Comparison of ENCODE assay signal across 8 cellular contexts in the genomic region with DNA sequence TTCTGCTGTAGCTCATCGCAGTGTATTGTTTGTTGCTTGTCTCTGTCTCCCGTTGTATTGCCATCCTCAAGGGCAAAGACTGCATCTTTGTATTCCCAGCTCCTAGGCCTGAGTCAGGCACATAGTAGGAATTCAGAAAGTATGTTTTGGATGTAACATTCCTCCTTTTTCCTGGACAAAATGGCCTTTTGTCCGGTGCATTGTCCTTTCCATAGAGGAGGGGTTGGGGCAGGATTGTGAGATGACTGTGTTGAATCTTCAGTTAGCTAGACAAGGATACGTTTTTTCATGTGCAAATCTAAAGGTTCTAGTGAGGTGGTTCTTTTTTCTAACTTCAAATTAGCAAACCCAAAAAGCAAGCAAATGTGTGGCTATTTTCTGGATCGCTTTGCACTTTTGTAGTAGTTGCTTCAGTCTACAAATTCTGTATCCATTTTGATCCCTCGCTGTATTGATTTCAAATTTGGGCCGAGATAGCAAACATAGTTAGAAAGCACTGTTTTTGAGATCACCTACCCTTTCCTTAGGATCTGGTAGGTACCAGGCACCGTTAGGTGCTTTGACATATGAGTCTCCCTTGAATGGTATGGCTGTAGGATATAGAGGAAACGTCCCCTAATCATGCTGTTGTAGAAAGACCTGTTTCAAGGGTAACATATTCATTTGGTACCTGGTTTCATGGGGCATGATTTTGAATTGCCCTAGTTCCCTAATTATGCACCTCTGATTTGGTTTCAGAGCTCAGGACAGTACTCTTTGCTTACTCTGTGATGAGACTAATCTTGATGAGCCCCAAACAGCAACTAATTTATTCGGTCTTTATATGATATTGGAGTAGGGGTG. TPM values are rescaled to one million over a fixed set of nuclear protein-coding genes. Genes with fewer than 3 reads are reported as not detected.
A peak's percentile ranks its signal among the peaks of the same experiment; 100 is the strongest.
DNase-seq lines count a peak whose midpoint lies in the region; ATAC-seq, FAIRE-seq and TF ChIP-seq lines count a peak whose summit lies in the region.

No MANE protein-coding gene starts in this region.

- H3K9me2 ChIP-seq in PC-9 (ENCODE audit: insufficient read depth) = no peaks in the 10 kb centered on the region

- H3K4me3 ChIP-seq in PC-9 = peak overlapping the region; percentile 94
- peak overlapping the region; percentile 85 to 95 (median 90) for H3K4me3 ChIP-seq in esophagus muscularis mucosa
- H3K4me3 ChIP-seq in pancreas = peak overlapping the region; percentile 63 to 97 (median 83)

- H2AFZ ChIP-seq in PC-9 = peak overlapping the region; percentile 97; the same call in 1 of the 2 replicates

- DNase-seq in ELR (ENCODE audit: low read depth) (peak; percentile 45), PC-9 (no peak), esophagus muscularis mucosa (ENCODE audit: extremely low spot score) (no peak), pancreas (no peak), left colon (no peak), NCI-H2171 (lab: John Stamatoyannopoulos, UW) (no peak)

- no peaks in the 10 kb centered on the region for H3K9me3 ChIP-seq in PC-9 (ENCODE audit: insufficient read depth, low read depth)
- H3K9me3 ChIP-seq in esophagus muscularis mucosa = no peaks in the 10 kb centered on the region
- H3K9me3 ChIP-seq in pancreas = no peaks in the 10 kb centered on the region

- H3K79me2 ChIP-seq in PC-9 (ENCODE audit: low read depth) = peaks cover 42% of the 10 kb centered on the region

- WGBS in esophagus muscularis mucosa = 51% methylated on average over 10 of the region's 10 CpGs
- WGBS in pancreas, 2 donors = 30 to 36% methylated on average over 10 of the region's 10 CpGs

- intact Hi-C loops in PC-9 (cut with micrococcal nuclease; ENCODE audit: unreplicated experiment) = loop anchor here (5.0 kb wide), 1 partner anchor 159 kb away; a partner anchor contains a TSS
- intact Hi-C loops in esophagus muscularis mucosa (cut with DNase I) = loop anchor here (10.0 kb wide), 2 partner anchors 107 to 157 kb away; a partner anchor contains a TSS
- intact Hi-C loops in pancreas (cut with DNase I) = no loop called here
- intact Hi-C loops in left colon (cut with DNase I, micrococcal nuclease) = no loop called here

- H3K4me1 ChIP-seq in PC-9 (replicated peaks; ENCODE audit: insufficient read depth) (0 out of 2 replicates have a peak, but pooled peaks cover 14% of the 10 kb centered on the region), esophagus muscularis mucosa (peaks cover 15 to 38% (median 25%) of the 10 kb centered on the region in 4 donors), pancreas (peaks cover 8 to 12% (median 8%) of the 10 kb centered on the region in 3 donors)

- no peaks in the 10 kb centered on the region for H3F3A ChIP-seq in PC-9 (ENCODE audit: insufficient read depth, low read depth)

- no peak for TF ChIP-seq EP300 in esophagus muscularis mucosa (IDR thresholded peaks at IDR 0.05)

- H3K36me3 ChIP-seq in PC-9 (ENCODE audit: low read depth) (no peaks in the 10 kb centered on the region), esophagus muscularis mucosa (peaks cover 0 to 30% (median 10%) of the 10 kb centered on the region in 4 donors), pancreas (peaks cover 0 to 9% (median 0%) of the 10 kb centered on the region in 3 donors)

- POLR2A ChIA-PET in PC-9 (lab: Charles Lee; ENCODE audit: unreplicated experiment) = interaction anchor here (0.6 kb wide), 1 partner anchor 13 kb away, joined by 32 read pairs; no protein-coding TSS in a partner anchor

- H3K4me2 ChIP-seq in PC-9 = peak overlapping the region; percentile 91

- no peaks in the 10 kb centered on the region; the same call in none of the 2 replicates for H4K20me1 ChIP-seq in PC-9 (ENCODE audit: insufficient read depth)

- H3K27ac ChIP-seq in PC-9 = no peak overlapping the region
- peak overlapping the region in 2 of 4 donors; percentile 85 to 92 for H3K27ac ChIP-seq in esophagus muscularis mucosa (replicated peaks in 1 of 4)
- H3K27ac ChIP-seq in pancreas = peak overlapping the region in 1 of 4 donors; percentile 79

- H3K27me3 ChIP-seq in PC-9 (ENCODE audit: insufficient read depth, low read depth) = no peaks in the 10 kb centered on the region
- H3K27me3 ChIP-seq in esophagus muscularis mucosa = no peaks in the 10 kb centered on the region
- H3K27me3 ChIP-seq in pancreas = no peaks in the 10 kb centered on the region

- FAIRE-seq in pancreas (lab: Jason Lieb, UNC) = no peak

- no peak for TF ChIP-seq POLR2A in esophagus muscularis mucosa (IDR thresholded peaks at IDR 0.05; ENCODE audit: low read depth)

- CTCF ChIA-PET in PC-9 (lab: Charles Lee) = no interaction called here

- ATAC-seq in pancreas (no peak), left colon (no peak), GM18909 (IDR thresholded peaks at IDR 0.05; ENCODE audit: poor library complexity, unreplicated experiment) (no peak), GM18868 (IDR thresholded peaks at IDR 0.05; ENCODE audit: unreplicated experiment) (no peak)

- TF ChIP-seq CTCF in PC-9 (conservative IDR thresholded peaks at IDR 0.05) = no peak
- no peak for TF ChIP-seq CTCF in esophagus muscularis mucosa (IDR thresholded peaks at IDR 0.05)
- no peak for TF ChIP-seq CTCF in pancreas (IDR thresholded peaks at IDR 0.05)

- BruUV-seq in PC-9 (replicated peaks; lab: Mats Ljungman, UMichigan) = no TSS peak

RNA-seq across cellular contexts. Expression of a gene that starts 1.2 kb away (rescaled TPM):
- 29.2 and 38.4 TPM in 2 replicates for total RNA-seq in PC-9 (2021)
- 10 to 100 TPM; 33.2 to 51.6 (median 42.0) TPM for total RNA-seq in esophagus muscularis mucosa
- total RNA-seq in pancreas = 10 to 100 TPM in 4 of 6 donors, 1 to 10 TPM in 2; 8.1 to 16.6 (median 11.7) TPM
- polyA plus RNA-seq in pancreas = 10 to 100 TPM in 1 of 2 donors, 1 to 10 TPM in 1; 9.9 to 17.4 TPM
- total RNA-seq in left colon = 10 to 100 TPM; 27.1 to 31.8 TPM

RNA-seq across cellular contexts. Expression of a gene that starts 40.6 kb away (rescaled TPM):
- total RNA-seq in PC-9 (2021) (3.1 and 10.7 TPM in 2 replicates), esophagus muscularis mucosa (10 to 100 TPM in 3 of 4 donors, 1 to 10 TPM in 1; 9.6 to 36.4 (median 24.6) TPM), pancreas (10 to 100 TPM in 2 of 6 donors, 1 to 10 TPM in 3, under 1 TPM in 1; 0.98 to 19.1 (median 5.3) TPM), left colon (10 to 100 TPM in 1 of 2 donors, 1 to 10 TPM in 1; 6.7 to 14.4 TPM)
- polyA plus RNA-seq in pancreas = 1 to 10 TPM; 4.3 to 5.7 TPM

RNA-seq across cellular contexts. Expression of a gene that starts 58.8 kb away (rescaled TPM):
- total RNA-seq in PC-9 (2021) (19.2 and 23.7 TPM in 2 replicates), esophagus muscularis mucosa (10 to 100 TPM; 44.0 to 76.7 (median 56.1) TPM), pancreas (10 to 100 TPM; 15.4 to 24.3 (median 19.5) TPM), left colon (10 to 100 TPM; 64.0 to 68.8 TPM)
- 10 to 100 TPM; 13.6 to 21.2 TPM for polyA plus RNA-seq in pancreas

Comparison
In these comparisons a context has a peak if more than half of its experiments do, and no peak if none do; other contexts are left out.
1. intact Hi-C loops: an anchor here in PC-9 (5.0 kb wide) and esophagus muscularis mucosa (10.0 kb wide); none called in pancreas and left colon.